In the genomic region with DNA sequence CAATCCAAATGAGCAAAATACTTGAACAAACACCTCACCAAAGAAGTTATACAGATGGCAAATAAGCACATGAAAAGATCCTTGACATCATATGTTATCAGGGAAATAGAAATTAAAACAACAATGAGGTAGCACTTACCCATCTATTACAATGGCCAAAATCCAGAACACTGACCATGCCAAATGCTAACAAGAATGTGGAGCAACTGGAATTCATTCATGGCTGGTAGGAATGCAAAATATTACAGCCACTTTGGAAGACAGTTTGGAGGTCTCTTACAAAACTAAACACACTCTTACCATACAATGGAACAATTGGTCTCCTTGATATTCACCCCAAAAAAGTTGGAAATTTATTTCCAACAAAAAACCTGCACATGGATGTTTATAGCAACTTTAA, we compare ENCODE assay signal across 28 cellular contexts. TPM values are rescaled to one million over a fixed set of nuclear protein-coding genes. Genes with fewer than 3 reads are reported as not detected.
"Had no signal": no experiment of that assay in that cellular context is flagged by ENCODE, and none has a peak within 500 bp of the region (broad histone marks: within the 10 kb centered on the region; RNA-seq: fewer than 3 reads in every experiment).

No MANE protein-coding gene starts in this region.

- ATAC-seq: effector memory CD8-positive, alpha-beta T cell; esophagus mucosa; foreskin keratinocyte; gastrocnemius medialis; gastroesophageal sphincter; heart left ventricle; heart right ventricle had no signal

- H3K27ac ChIP-seq: colonic mucosa, coronary artery, epithelial cell of prostate, esophagus muscularis mucosa, esophagus squamous epithelium, foreskin keratinocyte, gastrocnemius medialis, gastroesophageal sphincter, heart left ventricle, heart right ventricle had no signal

- H3K9me3 ChIP-seq: colonic mucosa, esophagus muscularis mucosa, esophagus squamous epithelium, gastrocnemius medialis, gastroesophageal sphincter, heart left ventricle, heart right ventricle had no signal

- H3K36me3 ChIP-seq: colonic mucosa, esophagus muscularis mucosa, esophagus squamous epithelium, gastrocnemius medialis, gastroesophageal sphincter, heart left ventricle, heart right ventricle had no signal

- H3K4me1 ChIP-seq: colonic mucosa, gastrocnemius medialis, gastroesophageal sphincter had no signal

- DNase-seq: colonic mucosa; cortex of kidney; dermis blood vessel endothelial cell; dorsolateral prefrontal cortex; effector CD4-positive, alpha-beta T cell; effector CD8-positive, alpha-beta T cell; effector memory CD4-positive, alpha-beta T cell; effector memory CD8-positive, alpha-beta T cell; endodermal cell; erythroblast; esophagus squamous epithelium; foreskin fibroblast; foreskin keratinocyte; foreskin melanocyte; gastrocnemius medialis; glutamatergic neuron; head of caudate nucleus; heart left ventricle; heart right ventricle had no signal

- H3K4me3 ChIP-seq: colonic mucosa, coronary artery, dorsolateral prefrontal cortex, esophagus muscularis mucosa, esophagus squamous epithelium, gastrocnemius medialis, gastroesophageal sphincter, heart left ventricle, heart right ventricle had no signal

- H3K27me3 ChIP-seq: colonic mucosa, dorsolateral prefrontal cortex, esophagus muscularis mucosa, esophagus squamous epithelium, gastrocnemius medialis, gastroesophageal sphincter, heart left ventricle, heart right ventricle had no signal

RNA-seq across cellular contexts. Expression of gene FAM181B, which starts 19.1 kb away (rescaled TPM):
- total RNA-seq: dermis microvascular lymphatic vessel endothelial cell, endothelial cell of umbilical vein, fibroblast of villous mesenchyme had no signal
- polyA plus RNA-seq: endothelial cell of umbilical vein, fibroblast of lung had no signal
